Comparison of ENCODE assay signal across 31 cellular contexts in the genomic region with DNA sequence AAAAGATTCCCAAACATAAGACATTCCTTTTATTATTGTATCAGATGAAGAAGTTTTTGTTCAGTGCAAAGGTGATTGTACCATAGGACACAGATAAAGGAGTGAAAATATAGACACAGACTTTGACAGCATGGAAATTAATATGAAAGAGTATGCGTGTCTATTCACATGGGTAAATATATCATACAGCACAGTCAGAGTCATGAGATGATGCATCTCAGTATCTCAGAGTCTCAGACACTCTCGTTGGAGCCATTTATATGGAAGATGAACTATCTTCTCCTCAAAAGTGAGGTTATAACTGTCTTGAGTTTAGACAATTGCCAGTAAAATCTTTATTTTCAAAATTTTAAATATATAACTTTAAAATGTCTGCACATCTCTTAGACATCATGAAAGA.
"Had no signal": no experiment of that assay in that cellular context is flagged by ENCODE, and none has a peak within 500 bp of the region (broad histone marks: within the 10 kb centered on the region; RNA-seq: fewer than 3 reads in every experiment).

No MANE protein-coding gene starts in this region.

- H3K9ac ChIP-seq: KMS-11 had no signal

- H3K9me3 Mint-ChIP-seq: activated B cell treated with CpG ODN at 0.5 μM for 24 hours; activated CD4-positive, alpha-beta memory T cell treated with anti-CD3 and anti-CD28 coated beads for 36 hours; activated naive CD8-positive, alpha-beta T cell treated with anti-CD3 and anti-CD28 coated beads for 36 hours had no signal

- H3K4me1 Mint-ChIP-seq: activated B cell treated with CpG ODN at 0.5 μM for 24 hours; activated naive CD8-positive, alpha-beta T cell treated with anti-CD3 and anti-CD28 coated beads for 36 hours had no signal

- DNase-seq: activated B cell treated with CpG ODN at 0.5 μM for 24 hours; activated CD4-positive, alpha-beta T cell treated with anti-CD3 and anti-CD28 coated beads for 4 hours; activated CD4-positive, alpha-beta T cell treated with anti-CD3 and anti-CD28 coated beads, Interleukin-2, amount 50 U/mL, for 1 hour; activated CD4-positive, CD25-positive, alpha-beta regulatory T cell treated with anti-CD3 and anti-CD28 coated beads, Interleukin-2, amount 50 U/mL, for 72 hours; activated CD8-positive, alpha-beta memory T cell treated with anti-CD3 and anti-CD28 coated beads, Interleukin-2, amount 50 U/mL, for 4 hours; activated effector memory CD4-positive, alpha-beta T cell treated with anti-CD3 and anti-CD28 coated beads, Interleukin-2, amount 50 U/mL, for 16 hours; activated naive CD4-positive, alpha-beta T cell; activated naive CD4-positive, alpha-beta T cell treated with anti-CD3 and anti-CD28 coated beads, Interleukin-2, amount 50 U/mL, for 16 hours; activated naive CD8-positive, alpha-beta T cell treated with anti-CD3 and anti-CD28 coated beads for 36 hours; activated T-cell treated with anti-CD3 and anti-CD28 coated beads for 4 hours; amniotic stem cell; aorta; MM.1S; MV-4-11; NCI-H1092; NCI-H146; NCI-H187; NCI-H2029 treated with DMSO at 0.1 percent for 48 hours; NCI-H2107; NCI-H2171; NCI-H510A; NCI-H526; NCI-H748 treated with DMSO at 0.1 percent for 48 hours; NK-92 treated with Interleukin-12 subunit alpha and Interleukin-12 subunit beta, amount 100 ng/mL, for 24 hours; SHP77; SJCRH30; T-helper 9 cell had no signal

- H3K27ac Mint-ChIP-seq: activated B cell treated with CpG ODN at 0.5 μM for 24 hours; activated CD4-positive, alpha-beta memory T cell treated with anti-CD3 and anti-CD28 coated beads for 36 hours; activated naive CD8-positive, alpha-beta T cell treated with anti-CD3 and anti-CD28 coated beads for 36 hours had no signal

- H3K4me2 ChIP-seq: KMS-11 had no signal

- H3K4me3 Mint-ChIP-seq: activated B cell treated with CpG ODN at 0.5 μM for 24 hours; activated CD4-positive, alpha-beta memory T cell treated with anti-CD3 and anti-CD28 coated beads for 36 hours; activated naive CD8-positive, alpha-beta T cell treated with anti-CD3 and anti-CD28 coated beads for 36 hours had no signal

- H3K4me3 ChIP-seq: SJCRH30, SK-N-MC had no signal

- H3K27ac ChIP-seq: KMS-11, SJCRH30, SK-N-MC, VCaP had no signal

- H3K36me3 Mint-ChIP-seq: activated CD4-positive, alpha-beta memory T cell treated with anti-CD3 and anti-CD28 coated beads for 36 hours; activated naive CD8-positive, alpha-beta T cell treated with anti-CD3 and anti-CD28 coated beads for 36 hours had no signal

- H3K36me3 ChIP-seq: SJCRH30 had no signal

- H3K27me3 ChIP-seq: SJCRH30 had no signal

- H3K9me3 ChIP-seq: SJCRH30 had no signal

- H3K4me1 ChIP-seq: SJCRH30 had no signal

- H3K27me3 Mint-ChIP-seq: activated CD4-positive, alpha-beta memory T cell treated with anti-CD3 and anti-CD28 coated beads for 36 hours had no signal
